1 cellular context compared by ENCODE assay signal in genomic region chr1:19042675-19043578, GRCh38.
TF ChIP-seq lines count a peak whose summit lies in the region.

No MANE protein-coding gene starts in this region.

TF ChIP-seq in GM12878, 131 proteins besides CTCF, POLR2A, EP300 and RAD21 (continued from another document):
- TF ChIP-seq PKNOX1 (IDR thresholded peaks at IDR 0.05) (no peak), ZBTB11 (CRISPR knock-in tag; IDR thresholded peaks at IDR 0.05) (no peak), IRF4 (IDR thresholded peaks at IDR 0.05; ENCODE audit: low read depth, low read length) (no peak), SMARCA5 (IDR thresholded peaks at IDR 0.05) (no peak), BRCA1 (IDR thresholded peaks at IDR 0.05; ENCODE audit: low read depth, low read length) (no peak), IKZF2 (IDR thresholded peaks at IDR 0.05) (no peak), MYB (IDR thresholded peaks at IDR 0.05; ENCODE audit: borderline replicate concordance, low read depth, low read length) (no peak), ZNF24 (IDR thresholded peaks at IDR 0.05) (no peak), ZZZ3 (IDR thresholded peaks at IDR 0.05; ENCODE audit: control insufficient read depth, insufficient read length, low read depth) (no peak), RBBP5 (conservative IDR thresholded peaks at IDR 0.05) (no peak), TBL1XR1 (IDR thresholded peaks at IDR 0.05; ENCODE audit: low read depth, low read length) (no peak), IKZF1 (conservative IDR thresholded peaks at IDR 0.05) (no peak), CEBPB (IDR thresholded peaks at IDR 0.05; ENCODE audit: borderline replicate concordance in 1 of 2, low read depth in 2 of 2, low read length in 2 of 2) (no peak), CBFB (IDR thresholded peaks at IDR 0.05; ENCODE audit: low read depth) (no peak), SUZ12 (IDR thresholded peaks at IDR 0.05; ENCODE audit: unreplicated experiment) (no peak)
